ENCODE assay signal across 10 cellular contexts in genomic region chr3:170178631-170179030, GRCh38. TPM values are rescaled to one million over a fixed set of nuclear protein-coding genes. Genes with fewer than 3 reads are reported as not detected.
DNase-seq lines count a peak whose midpoint lies in the region; ATAC-seq and TF ChIP-seq lines count a peak whose summit lies in the region.
"Had no signal": no experiment of that assay in that cellular context is flagged by ENCODE, and none has a peak within 500 bp of the region (broad histone marks: within the 10 kb centered on the region; RNA-seq: fewer than 3 reads in every experiment).

No MANE protein-coding gene starts in this region.

- H3K4ac ChIP-seq in mesenchymal stem cell (ENCODE audit: low read depth in 1 of 2, low read length in 2 of 2): no peak overlapping the region

- no peak overlapping the region for H2BK5ac ChIP-seq in mesenchymal stem cell (ENCODE audit: low read depth, low read length, poor library complexity, severe bottlenecking)

- H3K27me3 ChIP-seq in left ventricle myocardium inferior (ENCODE audit: low read depth) (no peaks in the 10 kb centered on the region), mesenchymal stem cell (ENCODE audit: control insufficient read depth in 1 of 2, insufficient read depth in 1 of 2, low read length in 2 of 2) (no peaks in the 10 kb centered on the region), foreskin keratinocyte (no peaks in the 10 kb centered on the region)
- H3K27me3 ChIP-seq: ascending aorta had no signal

- ATAC-seq in Right ventricle myocardium superior (ENCODE audit: poor library complexity): no peak
- no peak for ATAC-seq in foreskin keratinocyte

- intact Hi-C loops in left ventricle myocardium inferior (cut with micrococcal nuclease) (no loop called here), Right ventricle myocardium superior (cut with DNase I) (no loop called here)

- no peak for DNase-seq in left ventricle myocardium inferior
- no peak for DNase-seq in Right ventricle myocardium superior
- DNase-seq in activated CD4-positive, alpha-beta T cell treated with anti-CD3 and anti-CD28 coated beads, Interleukin-2, amount 50 U/mL, for 48 hours: peak; percentile 36 to 46
- DNase-seq in mesenchymal stem cell: no peak
- DNase-seq in NOMO-1 treated with DMSO at 0.1 percent for 48 hours (lab: John Stamatoyannopoulos, UW; ENCODE audit: unreplicated experiment): no peak
- DNase-seq in foreskin keratinocyte: no peak
- no peak for DNase-seq in GF-D8 (lab: John Stamatoyannopoulos, UW)
- DNase-seq in NCI-H69 (lab: John Stamatoyannopoulos, UW): no peak
- DNase-seq: H7 had no signal

- H2AFZ ChIP-seq in mesenchymal stem cell (ENCODE audit: low read depth, low read length): no peak overlapping the region

- WGBS in mesenchymal stem cell: 98% methylated on average over 3 of the region's 3 CpGs

- no peak overlapping the region for H3K23ac ChIP-seq in mesenchymal stem cell (ENCODE audit: low read length in 2 of 2)

- no peak overlapping the region for H3K27ac ChIP-seq in left ventricle myocardium inferior (replicated peaks)
- no peak overlapping the region for H3K27ac ChIP-seq in mesenchymal stem cell (ENCODE audit: low read length, poor library complexity, severe bottlenecking)
- no peak overlapping the region for H3K27ac ChIP-seq in foreskin keratinocyte

- H3K79me1 ChIP-seq in mesenchymal stem cell (replicated peaks; ENCODE audit: low read length, poor library complexity, severe bottlenecking): peaks cover 8% of the 10 kb centered on the region

- H3K4me2 ChIP-seq in mesenchymal stem cell (ENCODE audit: low read length, poor library complexity, severe bottlenecking): no peak overlapping the region

- no peak overlapping the region for H2BK120ac ChIP-seq in mesenchymal stem cell (ENCODE audit: low read depth, low read length)

- H3K4me3 ChIP-seq in left ventricle myocardium inferior (peak overlapping the region; percentile 94), mesenchymal stem cell (ENCODE audit: insufficient read depth in 1 of 2, low read depth in 1 of 2, low read length in 2 of 2) (peak overlapping the region in 1 of 2 experiments; percentile 89)

- H3K18ac ChIP-seq in mesenchymal stem cell (ENCODE audit: low read depth in 1 of 2, low read length in 2 of 2): no peak overlapping the region

- no peak overlapping the region for H2BK12ac ChIP-seq in mesenchymal stem cell (ENCODE audit: low read length in 2 of 2)

- H3K9ac ChIP-seq in mesenchymal stem cell (ENCODE audit: low read length): peak overlapping the region; percentile 97

- H3K36me3 ChIP-seq in left ventricle myocardium inferior (peaks cover 49% of the 10 kb centered on the region), mesenchymal stem cell (ENCODE audit: control insufficient read depth in 1 of 2, insufficient read depth in 2 of 2, low read depth in 1 of 2, low read length in 2 of 2) (peaks cover 19 to 46% of the 10 kb centered on the region in 2 experiments)

- TF ChIP-seq CTCF in left ventricle myocardium inferior (IDR thresholded peaks at IDR 0.05; ENCODE audit: borderline replicate concordance) (no peak), foreskin keratinocyte (conservative IDR thresholded peaks at IDR 0.05) (no peak)

- H4K91ac ChIP-seq in mesenchymal stem cell (ENCODE audit: low read length): no peak overlapping the region

- H2AK5ac ChIP-seq in mesenchymal stem cell (ENCODE audit: low read length, severe bottlenecking): no peak overlapping the region

- H2BK15ac ChIP-seq in mesenchymal stem cell (ENCODE audit: low read depth, poor library complexity, severe bottlenecking): no peak overlapping the region

- H3K4me1 ChIP-seq in left ventricle myocardium inferior (peaks cover 51% of the 10 kb centered on the region), mesenchymal stem cell (ENCODE audit: control insufficient read depth, insufficient read depth, low read depth, low read length) (peaks cover 4% of the 10 kb centered on the region), foreskin keratinocyte (peaks cover 5% of the 10 kb centered on the region)

- H3K14ac ChIP-seq in mesenchymal stem cell (ENCODE audit: low read length in 2 of 2): no peak overlapping the region

- H4K8ac ChIP-seq in mesenchymal stem cell (ENCODE audit: low read length): no peak overlapping the region

- H3K9me3 ChIP-seq in left ventricle myocardium inferior (replicated peaks) (no peaks in the 10 kb centered on the region), mesenchymal stem cell (ENCODE audit: control insufficient read depth, low read length) (no peaks in the 10 kb centered on the region)
- H3K9me3 ChIP-seq: ascending aorta had no signal

RNA-seq across cellular contexts. Expression of gene PHC3, which starts 2.9 kb away (rescaled TPM):
- 53.1 TPM for total RNA-seq in left ventricle myocardium inferior
- 40.3 TPM for total RNA-seq in Right ventricle myocardium superior
- 49.8 TPM for polyA plus RNA-seq in mesenchymal stem cell (2013, experiment 1 of 2)
- 44.4 TPM for polyA plus RNA-seq in mesenchymal stem cell (2013, experiment 2 of 2)
- total RNA-seq in foreskin keratinocyte: 15.5 and 16.3 TPM in 2 replicates
- 1.7 and 2.1 TPM in 2 replicates for polyA plus RNA-seq in foreskin keratinocyte

RNA-seq across cellular contexts. Expression of gene PRKCI, which starts 43.6 kb away (rescaled TPM):
- total RNA-seq in left ventricle myocardium inferior (10.9 TPM), Right ventricle myocardium superior (15.9 TPM), foreskin keratinocyte (51.2 and 52.4 TPM in 2 replicates)
- polyA plus RNA-seq in mesenchymal stem cell (2013, experiment 1 of 2): 24.8 TPM
- 26.3 TPM for polyA plus RNA-seq in mesenchymal stem cell (2013, experiment 2 of 2)
- polyA plus RNA-seq in foreskin keratinocyte: 14.9 and 17.9 TPM in 2 replicates

Comparison
In these comparisons a context has a peak if more than half of its experiments do, and no peak if none do; other contexts are left out.
1. DNase-seq: peak in activated CD4-positive, alpha-beta T cell treated with anti-CD3 and anti-CD28 coated beads, Interleukin-2, amount 50 U/mL, for 48 hours (2 of 2); none in left ventricle myocardium inferior (single experiment), Right ventricle myocardium superior (single experiment), mesenchymal stem cell (single experiment), NOMO-1 treated with DMSO at 0.1 percent for 48 hours (single experiment), foreskin keratinocyte (0 of 2), GF-D8 (single experiment) and NCI-H69 (single experiment).